In the genomic region with DNA sequence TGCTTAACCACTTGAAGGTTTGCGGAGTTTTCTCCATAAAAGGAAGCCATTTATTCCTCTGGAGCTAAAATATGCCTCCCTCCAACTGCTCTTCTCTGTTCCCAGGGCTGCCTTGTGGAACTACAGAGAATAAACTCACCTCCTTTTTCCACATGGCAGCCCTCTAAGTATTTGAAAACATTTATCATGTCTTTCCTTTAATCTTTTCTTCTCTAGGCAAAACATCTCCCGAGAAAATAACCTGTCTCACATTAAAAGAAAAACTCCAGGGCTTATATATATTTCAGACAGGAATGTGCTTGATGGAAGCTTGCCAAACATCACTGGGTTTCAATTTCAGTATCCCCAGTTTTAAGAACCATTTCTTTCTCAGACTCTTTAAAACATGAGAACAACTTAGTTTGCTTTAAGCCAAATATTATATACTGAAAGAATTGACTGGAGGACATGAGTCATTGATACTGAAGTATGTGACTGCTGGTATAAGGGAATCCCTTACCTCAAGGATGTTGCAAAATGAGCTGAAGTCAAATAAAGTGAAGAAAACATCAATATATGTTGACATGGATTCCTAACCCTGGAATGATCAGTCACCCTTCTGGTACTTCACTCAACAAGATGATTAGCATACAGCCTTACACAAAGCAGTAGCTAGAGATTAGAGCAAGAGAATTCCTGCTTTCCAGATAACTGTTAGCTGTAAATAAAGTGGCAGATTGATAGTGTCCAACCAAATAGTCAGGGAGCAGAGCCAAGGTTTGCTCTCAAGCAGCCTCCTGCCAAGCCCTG, we compare ENCODE assay signal across 12 cellular contexts.
DNase-seq lines count a peak whose midpoint lies in the region; ATAC-seq, FAIRE-seq and TF ChIP-seq lines count a peak whose summit lies in the region.
"Had no signal": no experiment of that assay in that cellular context is flagged by ENCODE, and none has a peak within 500 bp of the region (broad histone marks: within the 10 kb centered on the region; RNA-seq: fewer than 3 reads in every experiment).

No MANE protein-coding gene starts in this region.

- H3K4me2 ChIP-seq in skeletal muscle satellite cell (ENCODE audit: low read length) = peak overlapping the region; percentile 35

- TF ChIP-seq CTCF in gastroesophageal sphincter (IDR thresholded peaks at IDR 0.05) (no peak), natural killer cell (IDR thresholded peaks at IDR 0.05) (no peak)

- no peaks in the 10 kb centered on the region for H3K36me3 Mint-ChIP-seq in natural killer cell

- H3K9me3 ChIP-seq in gastroesophageal sphincter (no peaks in the 10 kb centered on the region), skeletal muscle satellite cell (replicated peaks; ENCODE audit: low read length) (no peaks in the 10 kb centered on the region)

- H3K4me3 ChIP-seq in gastroesophageal sphincter (no peak overlapping the region), skeletal muscle satellite cell (ENCODE audit: low read length) (no peak overlapping the region)

- H3K27me3 ChIP-seq in gastroesophageal sphincter = no peaks in the 10 kb centered on the region
- no peaks in the 10 kb centered on the region for H3K27me3 ChIP-seq in skeletal muscle satellite cell (ENCODE audit: control insufficient read depth, insufficient read depth, low read length)

- H3K36me3 ChIP-seq in gastroesophageal sphincter (no peaks in the 10 kb centered on the region), skeletal muscle satellite cell (ENCODE audit: insufficient read depth, low read length) (no peaks in the 10 kb centered on the region)

- DNase-seq in HS-27A (ENCODE audit: low read depth) (peak; percentile 5), amniotic epithelial cell (ENCODE audit: low read depth) (peak; percentile 95), GF-D8 (lab: John Stamatoyannopoulos, UW) (no peak), GM12892 (ENCODE audit: insufficient read length) (no peak), natural killer cell (no peak)
- DNase-seq: activated CD4-positive, alpha-beta T cell treated with anti-CD3 and anti-CD28 coated beads for 48 hours; NCI-H2171 treated with DMSO at 0.1 percent for 48 hours had no signal

- TF ChIP-seq EP300 in gastroesophageal sphincter (IDR thresholded peaks at IDR 0.05) = no peak

- peak overlapping the region; percentile 21 to 74 (median 66) for H3K27ac ChIP-seq in gastroesophageal sphincter

- FAIRE-seq in GM12892 (lab: Jason Lieb, UNC) = no peak
- FAIRE-seq: frontal cortex had no signal

- H3K4me3 Mint-ChIP-seq in natural killer cell = no peak overlapping the region
- H3K4me3 Mint-ChIP-seq: activated naive CD4-positive, alpha-beta T cell treated with anti-CD3 and anti-CD28 coated beads, Interleukin-2, amount 50 U/mL, for 24 hours had no signal

- peaks cover 0 to 32% (median 0%) of the 10 kb centered on the region in 3 donors for H3K4me1 ChIP-seq in gastroesophageal sphincter
- H3K4me1 ChIP-seq in skeletal muscle satellite cell (ENCODE audit: control insufficient read depth, insufficient read depth, low read length) = peaks cover 14% of the 10 kb centered on the region

- intact Hi-C loops in natural killer cell (cut with micrococcal nuclease) = no loop called here

- H3K27me3 Mint-ChIP-seq in natural killer cell (ENCODE audit: low read depth in 2 of 2) = peaks cover 16 to 32% of the 10 kb centered on the region in 2 donors

- H3K4me1 Mint-ChIP-seq in natural killer cell = no peaks in the 10 kb centered on the region
- H3K4me1 Mint-ChIP-seq: activated naive CD4-positive, alpha-beta T cell treated with anti-CD3 and anti-CD28 coated beads, Interleukin-2, amount 50 U/mL, for 24 hours had no signal

- peaks cover 0 to 2% of the 10 kb centered on the region in 2 donors for H3K9me3 Mint-ChIP-seq in natural killer cell

- H3K27ac Mint-ChIP-seq in natural killer cell = no peak overlapping the region
- H3K27ac Mint-ChIP-seq: activated naive CD4-positive, alpha-beta T cell treated with anti-CD3 and anti-CD28 coated beads, Interleukin-2, amount 50 U/mL, for 24 hours had no signal

- ATAC-seq in gastroesophageal sphincter = no peak
- ATAC-seq in HG03520 (IDR thresholded peaks at IDR 0.05; ENCODE audit: unreplicated experiment) = no peak
- ATAC-seq in natural killer cell = no peak

- no peak for TF ChIP-seq POLR2A in gastroesophageal sphincter (IDR thresholded peaks at IDR 0.05)
- TF ChIP-seq POLR2A in GM12892 (IDR thresholded peaks at IDR 0.05; ENCODE audit: low read depth, low read length) = no peak

- peak overlapping the region; percentile 53 for H3K9ac ChIP-seq in skeletal muscle satellite cell (ENCODE audit: low read depth, low read length)

- WGBS in gastroesophageal sphincter (ENCODE audit: low coverage in 1 of 2), 2 donors = 21 to 54% methylated on average over 2 of the region's 2 CpGs

Comparison
In these comparisons a context has a peak if more than half of its experiments do, and no peak if none do; other contexts are left out.
1. DNase-seq: peak in HS-27A (single experiment) and amniotic epithelial cell (single experiment); none in GF-D8 (single experiment), GM12892 (single experiment) and natural killer cell (single experiment).